In the genomic region with DNA sequence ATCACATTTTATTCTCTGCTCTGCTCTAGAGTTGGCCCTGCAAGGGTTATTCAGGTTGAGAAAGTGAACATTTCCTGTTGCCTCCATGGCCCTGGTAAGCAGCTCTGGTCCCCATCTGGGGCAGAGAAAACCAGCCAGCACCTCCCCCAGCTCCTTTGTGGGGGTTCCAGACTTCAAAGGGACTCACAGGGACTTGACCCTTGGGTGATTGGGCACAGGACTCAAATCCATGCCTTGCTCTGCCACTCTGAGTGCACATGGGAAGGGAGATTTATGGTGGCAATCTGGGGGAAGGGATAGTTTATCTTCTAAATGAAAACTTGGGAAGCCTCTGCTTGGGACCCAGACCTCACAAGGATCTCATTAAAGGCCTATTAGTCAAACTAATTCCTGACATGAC, we compare ENCODE assay signal across 21 cellular contexts.
DNase-seq lines count a peak whose midpoint lies in the region; ATAC-seq and TF ChIP-seq lines count a peak whose summit lies in the region.
"Had no signal": no experiment of that assay in that cellular context is flagged by ENCODE, and none has a peak within 500 bp of the region (broad histone marks: within the 10 kb centered on the region; RNA-seq: fewer than 3 reads in every experiment).

No MANE protein-coding gene starts in this region.

- intact Hi-C loops in Calu3 (cut with micrococcal nuclease; ENCODE audit: unreplicated experiment) (loop anchor here (5.0 kb wide), 1 partner anchor 62 kb away; no protein-coding TSS in a partner anchor), left colon (cut with DNase I, micrococcal nuclease) (no loop called here), sigmoid colon (cut with DNase I) (no loop called here), right lobe of liver (cut with DNase I) (no loop called here)

- H3K4me1 ChIP-seq in sigmoid colon = no peaks in the 10 kb centered on the region
- peaks cover 0 to 21% (median 0%) of the 10 kb centered on the region in 4 donors for H3K4me1 ChIP-seq in right lobe of liver
- H3K4me1 ChIP-seq: BE2C had no signal

- TF ChIP-seq CTCF in Calu3 (IDR thresholded peaks at IDR 0.05; ENCODE audit: unreplicated experiment) (no peak), brain (conservative IDR thresholded peaks at IDR 0.05) (no peak), sigmoid colon (IDR thresholded peaks at IDR 0.05) (no peak), right lobe of liver (IDR thresholded peaks at IDR 0.05) (no peak)

- H3K9me3 ChIP-seq in sigmoid colon = no peaks in the 10 kb centered on the region
- H3K9me3 ChIP-seq in right lobe of liver = no peaks in the 10 kb centered on the region
- H3K9me3 ChIP-seq: BE2C, SK-N-SH, thoracic aorta had no signal

- H3K4me3 Mint-ChIP-seq in Calu3 (ENCODE audit: low read depth, unreplicated experiment) = no peak overlapping the region
- no peak overlapping the region for H3K4me3 Mint-ChIP-seq in brain
- H3K4me3 Mint-ChIP-seq: activated CD4-positive, alpha-beta memory T cell treated with anti-CD3 and anti-CD28 coated beads, Interleukin-2, amount 10 ng/mL, durations not matched to agents 7 days and 5 days; activated naive CD8-positive, alpha-beta T cell; activated T-helper 17 cell treated with anti-CD3 and anti-CD28 coated beads, Interleukin-2, amount 50 U/mL, for 72 hours; H9; T-helper 1 cell treated with Interleukin-12 subunit alpha and Interleukin-12 subunit beta and Interleukin-4 antibody, amounts not matched to agents 30 μg/mL and 1 μg/mL, for 36 hours had no signal

- DNase-seq in Calu3 (no peak), left colon (no peak), sigmoid colon (peak; percentile 21), NAMALWA (ENCODE audit: low spot score) (no peak), right lobe of liver (no peak), NCI-H2081 treated with DMSO at 0.1 percent for 48 hours (lab: John Stamatoyannopoulos, UW) (no peak)
- DNase-seq: activated CD4-positive, alpha-beta memory T cell treated with anti-CD3 and anti-CD28 coated beads, Interleukin-2, amount 10 ng/mL, durations not matched to agents 7 days and 5 days; activated CD4-positive, CD25-positive, alpha-beta regulatory T cell treated with anti-CD3 and anti-CD28 coated beads, Interleukin-2, amount 50 U/mL, for 72 hours; aorta; BE2C; caudate nucleus; NCI-H82; SK-N-SH; stimulated activated naive CD8-positive, alpha-beta T cell treated with anti-CD3 and anti-CD28 coated beads, Interleukin-15, Interleukin-2, amounts not matched to agents 100 U/mL and 50 U/mL, for 24 hours had no signal

- H3K27ac Mint-ChIP-seq in Calu3 (ENCODE audit: unreplicated experiment) (peak overlapping the region; percentile 88), brain (peak overlapping the region in 3 of 5 experiments; percentile 38 to 54 (median 44))
- H3K27ac Mint-ChIP-seq: activated CD4-positive, alpha-beta memory T cell treated with anti-CD3 and anti-CD28 coated beads, Interleukin-2, amount 10 ng/mL, durations not matched to agents 7 days and 5 days; activated naive CD8-positive, alpha-beta T cell; activated T-helper 17 cell treated with anti-CD3 and anti-CD28 coated beads, Interleukin-2, amount 50 U/mL, for 72 hours; H9; T-helper 1 cell treated with Interleukin-12 subunit alpha and Interleukin-12 subunit beta and Interleukin-4 antibody, amounts not matched to agents 30 μg/mL and 1 μg/mL, for 36 hours had no signal

- ATAC-seq in left colon (peak; percentile 2), GM19395 (IDR thresholded peaks at IDR 0.05; ENCODE audit: unreplicated experiment) (no peak), right lobe of liver (no peak)
- ATAC-seq: activated T-helper 17 cell treated with anti-CD3 and anti-CD28 coated beads, Interleukin-2, amount 50 U/mL, for 72 hours; stimulated activated naive CD8-positive, alpha-beta T cell treated with anti-CD3 and anti-CD28 coated beads, Interleukin-15, Interleukin-2, amounts not matched to agents 100 U/mL and 50 U/mL, for 24 hours had no signal

- H3K36me3 ChIP-seq in sigmoid colon = no peaks in the 10 kb centered on the region
- H3K36me3 ChIP-seq in right lobe of liver = no peaks in the 10 kb centered on the region
- H3K36me3 ChIP-seq: BE2C, thoracic aorta had no signal

- H3K27me3 ChIP-seq in sigmoid colon (no peaks in the 10 kb centered on the region), right lobe of liver (no peaks in the 10 kb centered on the region)
- H3K27me3 ChIP-seq: BE2C had no signal

- TF ChIP-seq EP300 in sigmoid colon (IDR thresholded peaks at IDR 0.05) = no peak

- H3K9me3 Mint-ChIP-seq in Calu3 (ENCODE audit: low read depth, unreplicated experiment) (no peaks in the 10 kb centered on the region), brain (peaks cover 0 to 10% (median 0%) of the 10 kb centered on the region in 5 experiments)
- H3K9me3 Mint-ChIP-seq: activated CD4-positive, alpha-beta memory T cell treated with anti-CD3 and anti-CD28 coated beads, Interleukin-2, amount 10 ng/mL, durations not matched to agents 7 days and 5 days; activated T-helper 17 cell treated with anti-CD3 and anti-CD28 coated beads, Interleukin-2, amount 50 U/mL, for 72 hours; H9; T-helper 1 cell treated with Interleukin-12 subunit alpha and Interleukin-12 subunit beta and Interleukin-4 antibody, amounts not matched to agents 30 μg/mL and 1 μg/mL, for 36 hours had no signal

- peaks cover 8% of the 10 kb centered on the region for H3K36me3 Mint-ChIP-seq in Calu3 (ENCODE audit: insufficient read depth, unreplicated experiment)
- no peaks in the 10 kb centered on the region for H3K36me3 Mint-ChIP-seq in brain
- H3K36me3 Mint-ChIP-seq: activated naive CD8-positive, alpha-beta T cell had no signal

- CTCF ChIA-PET in Calu3 (lab: Charles Lee) = interaction anchor here (1.5 kb wide), 1 partner anchor 75 kb away, joined by 3 read pairs; no protein-coding TSS in a partner anchor

- TF ChIP-seq POLR2A in sigmoid colon (IDR thresholded peaks at IDR 0.05) (no peak), right lobe of liver (IDR thresholded peaks at IDR 0.05) (no peak)

- H3K27me3 Mint-ChIP-seq in Calu3 (ENCODE audit: unreplicated experiment) (peaks cover 6% of the 10 kb centered on the region), brain (peaks cover 15% of the 10 kb centered on the region)

- no TSS peak for BruUV-seq in Calu3 (replicated peaks; lab: Mats Ljungman, UMichigan)

- peaks cover 37% of the 10 kb centered on the region for H3K4me1 Mint-ChIP-seq in Calu3 (ENCODE audit: low read depth, unreplicated experiment)
- H3K4me1 Mint-ChIP-seq in brain = peaks cover 30% of the 10 kb centered on the region
- H3K4me1 Mint-ChIP-seq: activated CD4-positive, alpha-beta memory T cell treated with anti-CD3 and anti-CD28 coated beads, Interleukin-2, amount 10 ng/mL, durations not matched to agents 7 days and 5 days; activated T-helper 17 cell treated with anti-CD3 and anti-CD28 coated beads, Interleukin-2, amount 50 U/mL, for 72 hours had no signal

- H3K4me3 ChIP-seq in sigmoid colon (no peak overlapping the region), right lobe of liver (no peak overlapping the region)
- H3K4me3 ChIP-seq: thoracic aorta had no signal

- H3K27ac ChIP-seq in sigmoid colon = no peak overlapping the region
- no peak overlapping the region for H3K27ac ChIP-seq in right lobe of liver
- H3K27ac ChIP-seq: thoracic aorta had no signal
